In genomic region chr10:46473758-46474157, GRCh38 we compare ENCODE assay signal across 11 cellular contexts. TPM values are rescaled to one million over a fixed set of nuclear protein-coding genes. Genes with fewer than 3 reads are reported as not detected.
"Had no signal": no experiment of that assay in that cellular context is flagged by ENCODE, and none has a peak within 500 bp of the region (broad histone marks: within the 10 kb centered on the region; RNA-seq: fewer than 3 reads in every experiment).

No MANE protein-coding gene starts in this region.

RNA-seq across cellular contexts. Expression of gene NPY4R, which starts 8.0 kb away (rescaled TPM):
- total RNA-seq: left ventricle myocardium inferior; mesothelial cell of epicardium; mononuclear cell; myocyte; naive thymus-derived CD4-positive, alpha-beta T cell; natural killer cell treated with Interleukin-12 subunit alpha and Interleukin-12 subunit beta and Interleukin-15 and Interleukin-18, amount 100 ng/mL, for 72 hours; posterior vena cava; psoas muscle; thyroid gland had no signal
- polyA plus RNA-seq: naive thymus-derived CD4-positive, alpha-beta T cell; neural cell; urinary bladder had no signal
